In the genomic region with DNA sequence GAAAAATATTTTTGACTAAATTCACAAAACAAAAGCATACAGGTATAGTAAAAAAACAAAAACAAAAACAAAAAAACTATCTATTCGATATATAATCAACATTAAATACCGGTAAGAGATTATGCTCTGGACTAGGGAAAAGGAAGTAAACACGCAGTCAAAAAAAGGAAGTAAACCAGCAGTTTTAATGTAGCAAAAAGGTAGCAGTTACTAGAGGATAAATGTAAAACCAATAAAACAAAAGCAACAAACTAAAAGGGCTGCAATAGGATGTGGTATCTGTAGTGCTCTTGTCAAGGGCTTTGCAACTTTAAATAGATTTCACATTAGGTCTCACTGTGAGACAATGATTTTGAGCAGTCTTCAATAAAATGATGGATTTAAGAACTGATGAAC, we compare ENCODE assay signal across 11 cellular contexts. TPM values are rescaled to one million over a fixed set of nuclear protein-coding genes. Genes with fewer than 3 reads are reported as not detected.
DNase-seq lines count a peak whose midpoint lies in the region; ATAC-seq and TF ChIP-seq lines count a peak whose summit lies in the region.
"Had no signal": no experiment of that assay in that cellular context is flagged by ENCODE, and none has a peak within 500 bp of the region (broad histone marks: within the 10 kb centered on the region; RNA-seq: fewer than 3 reads in every experiment).

No MANE protein-coding gene starts in this region.

- TF ChIP-seq CTCF in activated CD8-positive, alpha-beta T cell treated with anti-CD3 and anti-CD28 coated beads for 36 hours (IDR thresholded peaks at IDR 0.05), result no peak
- no peak for TF ChIP-seq CTCF in mesothelial cell of epicardium (IDR thresholded peaks at IDR 0.05; ENCODE audit: unreplicated experiment)

- no peaks in the 10 kb centered on the region for H3K27me3 Mint-ChIP-seq in stimulated activated naive CD8-positive, alpha-beta T cell treated with anti-CD3 and anti-CD28 coated beads, Interleukin-15, Interleukin-2, amounts not matched to agents 100 ng/mL and 50 ng/mL, for 24 hours
- no peaks in the 10 kb centered on the region for H3K27me3 Mint-ChIP-seq in activated CD8-positive, alpha-beta T cell treated with anti-CD3 and anti-CD28 coated beads for 36 hours
- no peaks in the 10 kb centered on the region for H3K27me3 Mint-ChIP-seq in mesothelial cell of epicardium (ENCODE audit: low read depth)

- intact Hi-C loops in activated CD8-positive, alpha-beta T cell treated with anti-CD3 and anti-CD28 coated beads for 36 hours (cut with micrococcal nuclease), result loop anchor here (5.0 kb wide), 1 partner anchor 115 kb away; a partner anchor contains a TSS

- H3K4me3 Mint-ChIP-seq in stimulated activated naive CD8-positive, alpha-beta T cell treated with anti-CD3 and anti-CD28 coated beads, Interleukin-15, Interleukin-2, amounts not matched to agents 100 ng/mL and 50 ng/mL, for 24 hours, result peak overlapping the region; percentile 97
- H3K4me3 Mint-ChIP-seq in activated CD8-positive, alpha-beta T cell treated with anti-CD3 and anti-CD28 coated beads for 36 hours, result peak overlapping the region; percentile 88
- H3K4me3 Mint-ChIP-seq in mesothelial cell of epicardium, result no peak overlapping the region
- H3K4me3 Mint-ChIP-seq: endodermal cell had no signal

- no peaks in the 10 kb centered on the region for H3K9me3 Mint-ChIP-seq in stimulated activated naive CD8-positive, alpha-beta T cell treated with anti-CD3 and anti-CD28 coated beads, Interleukin-15, Interleukin-2, amounts not matched to agents 100 ng/mL and 50 ng/mL, for 24 hours
- H3K9me3 Mint-ChIP-seq in activated CD8-positive, alpha-beta T cell treated with anti-CD3 and anti-CD28 coated beads for 36 hours, result no peaks in the 10 kb centered on the region
- no peaks in the 10 kb centered on the region for H3K9me3 Mint-ChIP-seq in mesothelial cell of epicardium

- H3K27ac Mint-ChIP-seq in stimulated activated naive CD8-positive, alpha-beta T cell treated with anti-CD3 and anti-CD28 coated beads, Interleukin-15, Interleukin-2, amounts not matched to agents 100 ng/mL and 50 ng/mL, for 24 hours, result peak overlapping the region; percentile 98
- peak overlapping the region; percentile 95 for H3K27ac Mint-ChIP-seq in activated CD8-positive, alpha-beta T cell treated with anti-CD3 and anti-CD28 coated beads for 36 hours
- H3K27ac Mint-ChIP-seq in mesothelial cell of epicardium, result peak overlapping the region; percentile 55
- H3K27ac Mint-ChIP-seq: endodermal cell had no signal

- CTCF ChIA-PET in activated CD8-positive, alpha-beta T cell treated with anti-CD3 and anti-CD28 coated beads for 36 hours (lab: Charles Lee), result no interaction called here

- ATAC-seq in stimulated activated naive CD8-positive, alpha-beta T cell treated with anti-CD3 and anti-CD28 coated beads, Interleukin-15, Interleukin-2, amounts not matched to agents 100 U/mL and 50 U/mL, for 24 hours, result no peak
- no peak for ATAC-seq in activated CD8-positive, alpha-beta T cell treated with anti-CD3 and anti-CD28 coated beads for 36 hours
- ATAC-seq: left colon had no signal

- H3K36me3 Mint-ChIP-seq in stimulated activated naive CD8-positive, alpha-beta T cell treated with anti-CD3 and anti-CD28 coated beads, Interleukin-15, Interleukin-2, amounts not matched to agents 100 ng/mL and 50 ng/mL, for 24 hours (ENCODE audit: low read depth), result peaks cover 42% of the 10 kb centered on the region
- H3K36me3 Mint-ChIP-seq in activated CD8-positive, alpha-beta T cell treated with anti-CD3 and anti-CD28 coated beads for 36 hours (ENCODE audit: low read depth), result peaks cover 50% of the 10 kb centered on the region
- peaks cover 9% of the 10 kb centered on the region for H3K36me3 Mint-ChIP-seq in mesothelial cell of epicardium

- POLR2A ChIA-PET in activated CD8-positive, alpha-beta T cell treated with anti-CD3 and anti-CD28 coated beads for 36 hours (lab: Charles Lee), result no interaction called here

- H3K4me1 Mint-ChIP-seq in stimulated activated naive CD8-positive, alpha-beta T cell treated with anti-CD3 and anti-CD28 coated beads, Interleukin-15, Interleukin-2, amounts not matched to agents 100 ng/mL and 50 ng/mL, for 24 hours (ENCODE audit: low read depth), result peaks cover 72% of the 10 kb centered on the region
- H3K4me1 Mint-ChIP-seq in activated CD8-positive, alpha-beta T cell treated with anti-CD3 and anti-CD28 coated beads for 36 hours (ENCODE audit: low read depth), result peaks cover 57% of the 10 kb centered on the region
- peaks cover 28% of the 10 kb centered on the region for H3K4me1 Mint-ChIP-seq in mesothelial cell of epicardium

- no peak for DNase-seq in stimulated activated naive CD8-positive, alpha-beta T cell treated with anti-CD3 and anti-CD28 coated beads, Interleukin-15, Interleukin-2, amounts not matched to agents 100 U/mL and 50 U/mL, for 24 hours
- DNase-seq in activated CD8-positive, alpha-beta T cell treated with anti-CD3 and anti-CD28 coated beads for 36 hours, result no peak
- DNase-seq in mesothelial cell of epicardium (ENCODE audit: low spot score in 2 of 2, unreplicated experiment in 2 of 2) (no peak), NCI-H524 treated with DMSO at 0.1 percent for 48 hours (lab: John Stamatoyannopoulos, UW) (no peak), NCI-H1436 treated with DMSO at 0.1 percent for 48 hours (lab: John Stamatoyannopoulos, UW) (no peak), NCI-H1417 treated with DMSO at 0.1 percent for 48 hours (lab: John Stamatoyannopoulos, UW) (no peak), cerebellar nuclear complex (lab: John Stamatoyannopoulos, UW) (no peak)
- DNase-seq: COR-L47, endodermal cell, left colon had no signal

RNA-seq across cellular contexts. Expression of a gene that starts 2.4 kb away (rescaled TPM):
- total RNA-seq in activated CD8-positive, alpha-beta T cell treated with anti-CD3 and anti-CD28 coated beads for 36 hours, result 100 to 1,000 TPM; 138 to 149 TPM
- total RNA-seq in mesothelial cell of epicardium, result 45.8 to 52.1 TPM (median 50.9 TPM) in 3 replicates

RNA-seq across cellular contexts. Expression of a gene that starts 7.1 kb away (rescaled TPM):
- 10 to 100 TPM; 21.5 TPM for total RNA-seq in activated CD8-positive, alpha-beta T cell treated with anti-CD3 and anti-CD28 coated beads for 36 hours
- total RNA-seq in mesothelial cell of epicardium, result 67.0 to 74.0 TPM (median 68.5 TPM) in 3 replicates

RNA-seq across cellular contexts. Expression of a gene that starts 44.3 kb away (rescaled TPM):
- total RNA-seq in activated CD8-positive, alpha-beta T cell treated with anti-CD3 and anti-CD28 coated beads for 36 hours, result under 1 TPM in 1 of 2 experiments, not detected in 1; 0.25 TPM
- 0.11 TPM in 1 of 3 replicates, not detected in the others for total RNA-seq in mesothelial cell of epicardium
- total RNA-seq: endodermal cell, left colon had no signal
